In genomic region chr2:55887906-55888625, GRCh38 we compare ENCODE assay signal across 12 cellular contexts. TPM values are rescaled to one million over a fixed set of nuclear protein-coding genes. Genes with fewer than 3 reads are reported as not detected.
DNase-seq lines count a peak whose midpoint lies in the region; ATAC-seq and TF ChIP-seq lines count a peak whose summit lies in the region.
"Had no signal": no experiment of that assay in that cellular context is flagged by ENCODE, and none has a peak within 500 bp of the region (broad histone marks: within the 10 kb centered on the region; RNA-seq: fewer than 3 reads in every experiment).

No MANE protein-coding gene starts in this region.

- no peak for TF ChIP-seq CTCF in astrocyte of the cerebellum (IDR thresholded peaks at IDR 0.05; ENCODE audit: low read depth, low read length, missing control alignments)

- DNase-seq in right cardiac atrium = peak in 1 of 3 donors; percentile 11
- DNase-seq in Right ventricle myocardium inferior (ENCODE audit: missing footprints) = no peak
- DNase-seq in astrocyte of the cerebellum (ENCODE audit: low read depth) = peak; percentile 85
- DNase-seq in hepatic stellate cell (ENCODE audit: low spot score) = peak; percentile 29
- no peak for DNase-seq in left lobe of liver (ENCODE audit: low spot score)
- DNase-seq in effector memory CD4-positive, alpha-beta T cell = no peak
- no peak for DNase-seq in GF-D8 (lab: John Stamatoyannopoulos, UW)
- DNase-seq in NCI-H510A treated with DMSO at 0.1 percent for 48 hours (lab: John Stamatoyannopoulos, UW) = no peak
- DNase-seq: NCI-H82; nephron progenitor cell; stimulated activated CD4-positive, alpha-beta T cell treated with anti-CD3 and anti-CD28 coated beads, Interleukin-1b, Interleukin-23, amount 100 ng/mL, for 48 hours had no signal

- H3K9me3 ChIP-seq in right cardiac atrium (ENCODE audit: control insufficient read depth, low read length) = no peaks in the 10 kb centered on the region
- no peaks in the 10 kb centered on the region for H3K9me3 ChIP-seq in effector memory CD4-positive, alpha-beta T cell (ENCODE audit: control insufficient read depth, low read length)

- ATAC-seq in right cardiac atrium = no peak
- no peak for ATAC-seq in Right ventricle myocardium inferior
- ATAC-seq in left lobe of liver = no peak

- in situ Hi-C loops in astrocyte of the cerebellum (cut with HindIII; ENCODE audit: low sequenced_read_pairs) = no loop called here

- no peaks in the 10 kb centered on the region for H3K36me3 ChIP-seq in effector memory CD4-positive, alpha-beta T cell (ENCODE audit: control insufficient read depth, insufficient read depth, low read length)

- H3K27ac ChIP-seq in right cardiac atrium (ENCODE audit: low read length) = peak overlapping the region; percentile 30
- no peak overlapping the region for H3K27ac ChIP-seq in effector memory CD4-positive, alpha-beta T cell (ENCODE audit: insufficient read depth, low read length, poor library complexity, severe bottlenecking)
- H3K27ac ChIP-seq: KMS-11 had no signal

- intact Hi-C loops in right cardiac atrium (cut with DNase I) (loop anchor here in 1 of 4 donors (10.0 kb wide), 2 partner anchors 67 to 83 kb away; no protein-coding TSS in a partner anchor), Right ventricle myocardium inferior (cut with DNase I) (loop anchor here (5.0 to 10.0 kb wide), 3 partner anchors 34 to 83 kb away; partner anchors contain the start of gene EFEMP1)

- 70% methylated on average over 7 of the region's 7 CpGs for WGBS in right cardiac atrium

- H3K4me1 ChIP-seq in right cardiac atrium (ENCODE audit: control insufficient read depth, insufficient read depth, low read length) = peaks cover 8% of the 10 kb centered on the region
- no peaks in the 10 kb centered on the region for H3K4me1 ChIP-seq in effector memory CD4-positive, alpha-beta T cell (ENCODE audit: control insufficient read depth, insufficient read depth, low read length, poor library complexity, severe bottlenecking)

- H3K4me3 ChIP-seq in right cardiac atrium (ENCODE audit: low read length) = no peak overlapping the region
- no peak overlapping the region for H3K4me3 ChIP-seq in astrocyte of the cerebellum (ENCODE audit: low read depth, low read length)
- H3K4me3 ChIP-seq in effector memory CD4-positive, alpha-beta T cell (ENCODE audit: insufficient read depth, low read depth, low read length, poor library complexity, severe bottlenecking) = no peak overlapping the region

- no peaks in the 10 kb centered on the region for H3K27me3 ChIP-seq in right cardiac atrium (ENCODE audit: control insufficient read depth, insufficient read depth)
- H3K27me3 ChIP-seq in effector memory CD4-positive, alpha-beta T cell (replicated peaks; ENCODE audit: control insufficient read depth, insufficient read depth, low read length, poor library complexity, severe bottlenecking) = no peaks in the 10 kb centered on the region

RNA-seq across cellular contexts. Expression of gene EFEMP1, which starts 35.5 kb away (rescaled TPM):
- 100 to 1,000 TPM in 3 of 4 donors, 10 to 100 TPM in 1; 96.0 to 305 (median 164) TPM for total RNA-seq in right cardiac atrium
- 131 TPM for polyA plus RNA-seq in right cardiac atrium
- total RNA-seq in Right ventricle myocardium inferior = 75.9 TPM
- total RNA-seq in left lobe of liver = 3.1 TPM

Comparison
In these comparisons a context has a peak if more than half of its experiments do, and no peak if none do; other contexts are left out.
1. DNase-seq: peak in astrocyte of the cerebellum (single experiment) and hepatic stellate cell (single experiment); none in Right ventricle myocardium inferior (single experiment), left lobe of liver (single experiment), effector memory CD4-positive, alpha-beta T cell (0 of 3), GF-D8 (single experiment) and NCI-H510A treated with DMSO at 0.1 percent for 48 hours (single experiment).
2. RNA of gene EFEMP1, which starts 35.5 kb away (total RNA-seq): 96.0 to 305 TPM in right cardiac atrium and 75.9 TPM in Right ventricle myocardium inferior (single experiment); 3.1 TPM in left lobe of liver (single experiment); every median in the first group is over 10 times any median in the second.